8 cellular contexts compared by ENCODE assay signal in genomic region chr20:62972270-62973032, GRCh38. TPM values are rescaled to one million over a fixed set of nuclear protein-coding genes. Genes with fewer than 3 reads are reported as not detected.
A peak's percentile ranks its signal among the peaks of the same experiment; 100 is the strongest.
DNase-seq lines count a peak whose midpoint lies in the region; ATAC-seq, FAIRE-seq and TF ChIP-seq lines count a peak whose summit lies in the region.

No MANE protein-coding gene starts in this region.

- H3K27ac ChIP-seq in right atrium auricular region (no peak overlapping the region), vagina (no peak overlapping the region)

- H3K27me3 Mint-ChIP-seq in T-helper 17 cell, result peaks cover 52% of the 10 kb centered on the region

- peak; percentile 99 for ATAC-seq in T-helper 17 cell

- H3K4me1 ChIP-seq in right atrium auricular region (peaks cover 0 to 8% of the 10 kb centered on the region in 2 donors), vagina (peaks cover 12% of the 10 kb centered on the region)

- no peak for FAIRE-seq in H54 (lab: Jason Lieb, UNC)

- TF ChIP-seq POLR2A in H54 (IDR thresholded peaks at IDR 0.05; ENCODE audit: low read depth, low read length) (peak; percentile 30; the same call in 1 of the 2 replicates), vagina (IDR thresholded peaks at IDR 0.05) (no peak)

- intact Hi-C loops in vagina (cut with DNase I), result no loop called here

- peak overlapping the region; percentile 86 for H3K27ac Mint-ChIP-seq in T-helper 17 cell

- H3K36me3 ChIP-seq in right atrium auricular region (no peaks in the 10 kb centered on the region), vagina (no peaks in the 10 kb centered on the region)

- TF ChIP-seq CTCF in right atrium auricular region (IDR thresholded peaks at IDR 0.05) (peak; percentile 73 to 87), vagina (IDR thresholded peaks at IDR 0.05) (peak; percentile 79 to 85 (median 85))

- H3K9me3 ChIP-seq in T-helper 17 cell (ENCODE audit: control insufficient read depth, low read length, poor library complexity, severe bottlenecking) (no peaks in the 10 kb centered on the region), right atrium auricular region (no peaks in the 10 kb centered on the region), vagina (no peaks in the 10 kb centered on the region)

- peak overlapping the region; percentile 88 for H3K4me3 Mint-ChIP-seq in T-helper 17 cell

- H3K36me3 Mint-ChIP-seq in T-helper 17 cell (ENCODE audit: low read depth), result peaks cover 13% of the 10 kb centered on the region

- H3K4me3 ChIP-seq in right atrium auricular region, result peak overlapping the region; percentile 9 to 45
- peak overlapping the region; percentile 18 to 44 for H3K4me3 ChIP-seq in vagina

- DNase-seq in DMS53 (lab: John Stamatoyannopoulos, UW) (peak; percentile 90), H54 (ENCODE audit: insufficient read length, low spot score) (peak; percentile 99), NCI-H1417 treated with DMSO at 0.1 percent for 48 hours (lab: John Stamatoyannopoulos, UW) (peak; percentile 39), T-helper 17 cell (peak; percentile 70 to 87 (median 72)), amniotic epithelial cell (ENCODE audit: low read depth) (peak; percentile 68), right atrium auricular region (ENCODE audit: low spot score) (peak; percentile 83), putamen (ENCODE audit: low spot score) (peak; percentile 45), vagina (ENCODE audit: extremely low spot score in 2 of 2) (no peak)

- peaks cover 7 to 18% of the 10 kb centered on the region in 2 donors for H3K27me3 ChIP-seq in right atrium auricular region
- peaks cover 16% of the 10 kb centered on the region for H3K27me3 ChIP-seq in vagina

- H3K4me1 Mint-ChIP-seq in T-helper 17 cell, result peaks cover 20% of the 10 kb centered on the region

RNA-seq across cellular contexts. Expression of gene SLC17A9, which starts 19.9 kb away (rescaled TPM):
- total RNA-seq in T-helper 17 cell, result 1 to 10 TPM in 1 of 2 donors, under 1 TPM in 1; 0.89 to 2.4 TPM
- total RNA-seq in right atrium auricular region, result 1 to 10 TPM; 1.3 to 1.8 TPM
- 2.5 TPM for total RNA-seq in vagina

RNA-seq across cellular contexts. Expression of gene BHLHE23, which starts 34.3 kb away (rescaled TPM):
- not detected for total RNA-seq in T-helper 17 cell
- not detected for total RNA-seq in right atrium auricular region
- not detected for total RNA-seq in vagina

RNA-seq across cellular contexts. Expression of gene GID8, which starts 34.5 kb away (rescaled TPM):
- total RNA-seq in T-helper 17 cell, result 10 to 100 TPM; 33.4 to 39.9 TPM
- total RNA-seq in right atrium auricular region, result 10 to 100 TPM; 16.8 to 18.7 TPM
- 30.2 TPM for total RNA-seq in vagina

RNA-seq across cellular contexts. Expression of gene DIDO1, which starts 46.1 kb away (rescaled TPM):
- total RNA-seq in T-helper 17 cell (10 to 100 TPM; 58.3 to 65.7 TPM), right atrium auricular region (10 to 100 TPM; 34.7 to 37.5 TPM), vagina (58.7 TPM)

Comparison
In these comparisons a context has a peak if more than half of its experiments do, and no peak if none do; other contexts are left out.
1. DNase-seq: peak in DMS53 (single experiment), H54 (single experiment), NCI-H1417 treated with DMSO at 0.1 percent for 48 hours (single experiment), T-helper 17 cell (3 of 3), amniotic epithelial cell (single experiment), right atrium auricular region (single experiment) and putamen (single experiment); none in vagina (0 of 2).